In genomic region chr2:161165266-161165665, GRCh38 we compare ENCODE assay signal across 11 cellular contexts. TPM values are rescaled to one million over a fixed set of nuclear protein-coding genes. Genes with fewer than 3 reads are reported as not detected.
DNase-seq lines count a peak whose midpoint lies in the region; ATAC-seq, FAIRE-seq and TF ChIP-seq lines count a peak whose summit lies in the region.
"Had no signal": no experiment of that assay in that cellular context is flagged by ENCODE, and none has a peak within 500 bp of the region (broad histone marks: within the 10 kb centered on the region; RNA-seq: fewer than 3 reads in every experiment).

No MANE protein-coding gene starts in this region.

- TF ChIP-seq CTCF in keratinocyte (optimal IDR thresholded peaks at IDR 0.05 in 1 of 3, IDR thresholded peaks at IDR 0.05 in 1 of 3, conservative IDR thresholded peaks at IDR 0.05 in 1 of 3; ENCODE audit: extremely low read depth in 1 of 3, insufficient read depth in 2 of 3, low read length in 3 of 3), result no peak
- TF ChIP-seq CTCF in hepatocyte (IDR thresholded peaks at IDR 0.05; ENCODE audit: poor library complexity), result no peak

- H3K9me3 ChIP-seq in keratinocyte (ENCODE audit: control insufficient read depth, low read depth, low read length) (no peaks in the 10 kb centered on the region), hepatocyte (ENCODE audit: low read depth) (no peaks in the 10 kb centered on the region)
- H3K9me3 ChIP-seq: ascending aorta, gastrocnemius medialis had no signal

- H3K27me3 ChIP-seq in ACC112 (ENCODE audit: insufficient read depth, low read length) (no peaks in the 10 kb centered on the region), keratinocyte (ENCODE audit: control insufficient read depth, extremely low read depth, insufficient read depth, low read length) (no peaks in the 10 kb centered on the region), hepatocyte (no peaks in the 10 kb centered on the region)
- H3K27me3 ChIP-seq: ascending aorta, gastrocnemius medialis had no signal

- H3K36me3 ChIP-seq in ACC112 (ENCODE audit: insufficient read depth, low read length), result peaks cover 31% of the 10 kb centered on the region; the same call in 1 of the 2 replicates
- H3K36me3 ChIP-seq in keratinocyte (ENCODE audit: control insufficient read depth in 2 of 2, extremely low read depth in 1 of 2, insufficient read depth in 2 of 2, low read length in 2 of 2), result peaks cover 1 to 19% of the 10 kb centered on the region in 2 experiments
- H3K36me3 ChIP-seq in hepatocyte (replicated peaks; ENCODE audit: insufficient read depth, low read depth), result no peaks in the 10 kb centered on the region

- no peaks in the 10 kb centered on the region for H3K9me1 ChIP-seq in keratinocyte (ENCODE audit: control insufficient read depth, extremely low read depth, insufficient read depth, low read length)

- DNase-seq in H54 (ENCODE audit: insufficient read length, low spot score) (no peak), keratinocyte (ENCODE audit: low read depth, low spot score) (no peak), left ventricle myocardium superior (no peak), hepatocyte (ENCODE audit: low spot score) (no peak)
- DNase-seq: gastrocnemius medialis; stimulated activated CD4-positive, alpha-beta T cell treated with anti-CD3 and anti-CD28 coated beads, Interleukin-15, amount 100 ng/mL, for 24 hours had no signal

- H3K79me2 ChIP-seq in ACC112 (ENCODE audit: control insufficient read depth, insufficient read depth, low read length, unreplicated experiment) (peaks cover 76% of the 10 kb centered on the region), keratinocyte (ENCODE audit: control insufficient read depth, insufficient read depth, low read length) (peaks cover 51% of the 10 kb centered on the region), hepatocyte (peaks cover 80% of the 10 kb centered on the region)

- H3K9me2 ChIP-seq in hepatocyte (replicated peaks; ENCODE audit: insufficient read depth), result no peaks in the 10 kb centered on the region

- H3K4me3 ChIP-seq in ACC112 (ENCODE audit: low read depth, low read length) (no peak overlapping the region; the same call in 1 of the 2 replicates), keratinocyte (ENCODE audit: control insufficient read depth in 2 of 3, extremely low read depth in 1 of 3, insufficient read depth in 2 of 3, low read depth in 1 of 3, low read length in 3 of 3) (no peak overlapping the region), hepatocyte (no peak overlapping the region)
- H3K4me3 ChIP-seq: ascending aorta, gastrocnemius medialis had no signal

- H3K27ac ChIP-seq in ACC112 (ENCODE audit: low read depth, low read length) (peak overlapping the region; percentile 37), keratinocyte (ENCODE audit: control insufficient read depth, insufficient read depth, low read length) (no peak overlapping the region), hepatocyte (no peak overlapping the region)
- H3K27ac ChIP-seq: ascending aorta, gastrocnemius medialis had no signal

- no peak overlapping the region for H2AFZ ChIP-seq in ACC112 (ENCODE audit: low read length, unreplicated experiment)
- no peak overlapping the region for H2AFZ ChIP-seq in keratinocyte (ENCODE audit: control insufficient read depth, low read length)
- H2AFZ ChIP-seq in hepatocyte, result no peak overlapping the region

- H3K4me2 ChIP-seq in keratinocyte (ENCODE audit: control insufficient read depth, extremely low read depth, insufficient read depth, low read depth, low read length), result peak overlapping the region; percentile 29
- no peak overlapping the region for H3K4me2 ChIP-seq in hepatocyte

- no peak for ATAC-seq in activated T-helper 17 cell treated with anti-CD3 and anti-CD28 coated beads, Interleukin-2, amount 50 U/mL, for 72 hours (replicated peaks)
- ATAC-seq in left ventricle myocardium superior (no peak), HG03378 (IDR thresholded peaks at IDR 0.05; ENCODE audit: unreplicated experiment) (no peak), HG03342 (IDR thresholded peaks at IDR 0.05; ENCODE audit: unreplicated experiment) (no peak)
- ATAC-seq: gastrocnemius medialis had no signal

- FAIRE-seq in H54 (lab: Jason Lieb, UNC) (peak; percentile 11), keratinocyte (lab: Jason Lieb, UNC) (peak; percentile 5)

- dilution Hi-C loops in keratinocyte (cut with MboI; ENCODE audit: extremely low pct_ligation_motif_present, low sequenced_read_pairs), result no loop called here

- H3K9me3 Mint-ChIP-seq in activated T-helper 17 cell treated with anti-CD3 and anti-CD28 coated beads, Interleukin-2, amount 50 U/mL, for 72 hours, result no peaks in the 10 kb centered on the region

- H3K4me3 Mint-ChIP-seq in activated T-helper 17 cell treated with anti-CD3 and anti-CD28 coated beads, Interleukin-2, amount 50 U/mL, for 72 hours, result peak overlapping the region; percentile 82

- intact Hi-C loops in left ventricle myocardium superior (cut with micrococcal nuclease), result no loop called here

- H4K20me1 ChIP-seq in keratinocyte (ENCODE audit: control insufficient read depth, extremely low read depth, insufficient read depth, low read length), result no peaks in the 10 kb centered on the region
- no peaks in the 10 kb centered on the region for H4K20me1 ChIP-seq in hepatocyte (ENCODE audit: insufficient read depth, poor library complexity, severe bottlenecking)

- peaks cover 84% of the 10 kb centered on the region for H3K36me3 Mint-ChIP-seq in activated T-helper 17 cell treated with anti-CD3 and anti-CD28 coated beads, Interleukin-2, amount 50 U/mL, for 72 hours (ENCODE audit: low read depth)

- peaks cover 51% of the 10 kb centered on the region for H3K4me1 ChIP-seq in ACC112 (ENCODE audit: control insufficient read depth, insufficient read depth, low read length, unreplicated experiment)
- peaks cover 29% of the 10 kb centered on the region for H3K4me1 ChIP-seq in keratinocyte (ENCODE audit: control insufficient read depth, extremely low read depth, insufficient read depth, low read length)
- peaks cover 10% of the 10 kb centered on the region for H3K4me1 ChIP-seq in hepatocyte (ENCODE audit: insufficient read depth)

- no peak overlapping the region for H3K9ac ChIP-seq in keratinocyte (ENCODE audit: control insufficient read depth, extremely low read depth, insufficient read depth, low read length)

- peaks cover 57% of the 10 kb centered on the region for H3K4me1 Mint-ChIP-seq in activated T-helper 17 cell treated with anti-CD3 and anti-CD28 coated beads, Interleukin-2, amount 50 U/mL, for 72 hours

- H3K27me3 Mint-ChIP-seq in activated T-helper 17 cell treated with anti-CD3 and anti-CD28 coated beads, Interleukin-2, amount 50 U/mL, for 72 hours, result no peaks in the 10 kb centered on the region

- no peak for TF ChIP-seq POLR2A in H54 (IDR thresholded peaks at IDR 0.05; ENCODE audit: low read depth, low read length)

- peak overlapping the region; percentile 93 for H3K27ac Mint-ChIP-seq in activated T-helper 17 cell treated with anti-CD3 and anti-CD28 coated beads, Interleukin-2, amount 50 U/mL, for 72 hours

RNA-seq across cellular contexts. Expression of gene TANK, which starts 5.0 kb away (rescaled TPM):
- total RNA-seq in activated T-helper 17 cell treated with anti-CD3 and anti-CD28 coated beads, Interleukin-2, amount 50 U/mL, for 72 hours, result 100 to 1,000 TPM; 110 to 114 TPM
- 33.5 to 47.2 TPM (median 40.5 TPM) in 3 replicates for polyA plus RNA-seq in keratinocyte
- 209 TPM for polyA plus RNA-seq in keratinocyte (2011; ENCODE audit: low read depth)
- polyA plus RNA-seq in keratinocyte (2011; cell fraction: cytosol; rRNA removed), result 27.7 and 49.4 TPM in 2 replicates
- 44.1 and 49.5 TPM in 2 replicates for polyA plus RNA-seq in keratinocyte (2011; cell fraction: nucleus; rRNA removed)
- 37.0 and 78.6 TPM in 2 replicates for polyA plus RNA-seq in keratinocyte (2012; ENCODE audit: low replicate concordance)
- 9.3 to 23.4 TPM (median 12.9 TPM) in 3 replicates for polyA minus RNA-seq in keratinocyte
- 22.1 TPM for polyA minus RNA-seq in keratinocyte (2011; cell fraction: cytosol; rRNA and poly(A)+ RNA removed)
- 38.1 and 67.9 TPM in 2 replicates for polyA minus RNA-seq in keratinocyte (2011; cell fraction: nucleus; rRNA and poly(A)+ RNA removed)
- 27.9 TPM for total RNA-seq in left ventricle myocardium superior
- 54.7 and 66.7 TPM in 2 replicates for total RNA-seq in hepatocyte
- 37.6 and 45.1 TPM in 2 replicates for polyA plus RNA-seq in hepatocyte
